15 cellular contexts compared by ENCODE assay signal in the genomic region with DNA sequence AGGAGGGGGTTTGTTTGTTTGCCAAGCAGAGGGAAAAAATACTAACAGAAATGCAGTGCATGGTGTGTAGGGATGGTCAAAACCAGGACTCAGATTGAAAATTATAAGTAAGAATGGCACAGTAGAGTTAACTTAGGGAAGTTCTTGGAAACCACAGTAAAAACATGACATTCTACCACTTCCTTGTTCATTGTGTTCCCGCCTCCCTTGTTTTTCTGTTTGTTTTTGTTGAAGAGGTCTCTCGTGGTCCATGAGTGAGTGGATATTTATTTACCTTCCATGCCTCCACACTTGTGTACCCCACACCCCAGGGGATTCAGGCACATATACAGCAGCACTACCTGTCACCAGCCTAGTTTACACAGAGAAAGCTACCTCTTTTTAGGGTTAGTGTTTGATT.
DNase-seq lines count a peak whose midpoint lies in the region; ATAC-seq, FAIRE-seq and TF ChIP-seq lines count a peak whose summit lies in the region.
"Had no signal": no experiment of that assay in that cellular context is flagged by ENCODE, and none has a peak within 500 bp of the region (broad histone marks: within the 10 kb centered on the region; RNA-seq: fewer than 3 reads in every experiment).

No MANE protein-coding gene starts in this region.

- CTCF ChIA-PET in endothelial cell of umbilical vein (lab: Charles Lee) = interaction anchor here (1.1 to 1.4 kb wide), 2 partner anchors 8 to 83 kb away, joined by 5 to 7 read pairs; no protein-coding TSS in a partner anchor

- H3K4me1 ChIP-seq in endothelial cell of umbilical vein (ENCODE audit: control insufficient read depth, extremely low read depth, insufficient read depth, low read length) (no peaks in the 10 kb centered on the region), tibial nerve (peaks cover 0 to 52% (median 12%) of the 10 kb centered on the region in 4 donors)

- no peak for DNase-seq in activated naive CD4-positive, alpha-beta T cell treated with anti-CD3 and anti-CD28 coated beads, Interleukin-2, amount 50 U/mL, for 16 hours
- DNase-seq in NCI-H774 (lab: John Stamatoyannopoulos, UW) (peak; percentile 37), endothelial cell of umbilical vein (ENCODE audit: low read depth, low spot score) (peak; percentile 32), tibial nerve (ENCODE audit: low spot score in 2 of 2) (no peak), COR-L47 (lab: John Stamatoyannopoulos, UW) (no peak)
- no peak for DNase-seq in activated CD4-positive, alpha-beta T cell treated with anti-CD3 and anti-CD28 coated beads for 48 hours
- DNase-seq: amygdala; dorsolateral prefrontal cortex; NCI-H187 treated with DMSO at 0.1 percent for 48 hours; stimulated activated CD4-positive, alpha-beta T cell treated with anti-CD3 and anti-CD28 coated beads, Interleukin-4, amount 100 ng/mL, for 4 hours; stimulated activated naive CD8-positive, alpha-beta T cell treated with anti-CD3 and anti-CD28 coated beads, Interleukin-15, Interleukin-2, amounts not matched to agents 100 U/mL and 50 U/mL, for 24 hours; T1000 had no signal

- no peaks in the 10 kb centered on the region for H3K9me1 ChIP-seq in endothelial cell of umbilical vein (replicated peaks; ENCODE audit: control insufficient read depth, extremely low read depth, insufficient read depth, low read length)

- POLR2A ChIA-PET in endothelial cell of umbilical vein (lab: Charles Lee) = no interaction called here

- H3K27ac ChIP-seq in endothelial cell of umbilical vein (ENCODE audit: insufficient read depth, low read depth, low read length) = no peak overlapping the region
- peak overlapping the region in 3 of 4 donors; percentile 17 to 58 (median 30) for H3K27ac ChIP-seq in tibial nerve

- no peak overlapping the region for H3K9ac ChIP-seq in endothelial cell of umbilical vein (replicated peaks; ENCODE audit: extremely low read depth, insufficient read depth, low read length)

- peak overlapping the region; percentile 13 for H3K4me3 Mint-ChIP-seq in activated naive CD4-positive, alpha-beta T cell treated with anti-CD3 and anti-CD28 coated beads, Interleukin-2, amount 50 U/mL, for 24 hours

- 7 to 11% methylated on average over 2 of the region's 2 CpGs for WGBS in tibial nerve, 2 donors

- H3K4me3 ChIP-seq in endothelial cell of umbilical vein (replicated peaks in 1 of 3; ENCODE audit: insufficient read depth in 1 of 3, low read depth in 1 of 3, low read length in 3 of 3) (no peak overlapping the region), tibial nerve (no peak overlapping the region)
- H3K4me3 ChIP-seq: dorsolateral prefrontal cortex had no signal

- intact Hi-C loops in endothelial cell of umbilical vein (cut with micrococcal nuclease) = no loop called here

- no peaks in the 10 kb centered on the region for H3K79me2 ChIP-seq in endothelial cell of umbilical vein (ENCODE audit: control insufficient read depth, insufficient read depth, low read length)

- TF ChIP-seq POLR2A in endothelial cell of umbilical vein (IDR thresholded peaks at IDR 0.05; ENCODE audit: low read depth, low read length) = no peak
- TF ChIP-seq POLR2A in tibial nerve (IDR thresholded peaks at IDR 0.05) = no peak

- ATAC-seq in GM21529 (IDR thresholded peaks at IDR 0.05; ENCODE audit: unreplicated experiment) = no peak
- ATAC-seq: Panc1; stimulated activated naive CD8-positive, alpha-beta T cell treated with anti-CD3 and anti-CD28 coated beads, Interleukin-15, Interleukin-2, amounts not matched to agents 100 U/mL and 50 U/mL, for 24 hours had no signal

- peaks cover 0 to 5% of the 10 kb centered on the region in 2 experiments for H3K36me3 ChIP-seq in endothelial cell of umbilical vein (ENCODE audit: control insufficient read depth in 2 of 2, extremely low read depth in 1 of 2, insufficient read depth in 2 of 2, low read length in 2 of 2)
- H3K36me3 ChIP-seq in tibial nerve = peaks cover 0 to 11% (median 0%) of the 10 kb centered on the region in 3 donors

- no peak overlapping the region for H2AFZ ChIP-seq in endothelial cell of umbilical vein (ENCODE audit: low read depth, low read length)

- TF ChIP-seq CTCF in endothelial cell of umbilical vein (IDR thresholded peaks at IDR 0.05; ENCODE audit: extremely low read depth in 1 of 2, insufficient read depth in 1 of 2, low read depth in 1 of 2, low read length in 2 of 2) = no peak
- no peak for TF ChIP-seq CTCF in tibial nerve (IDR thresholded peaks at IDR 0.05)

- H3K27ac Mint-ChIP-seq in activated naive CD4-positive, alpha-beta T cell treated with anti-CD3 and anti-CD28 coated beads, Interleukin-2, amount 50 U/mL, for 24 hours = peak overlapping the region; percentile 88

- no peaks in the 10 kb centered on the region for H3K9me3 Mint-ChIP-seq in activated naive CD4-positive, alpha-beta T cell treated with anti-CD3 and anti-CD28 coated beads, Interleukin-2, amount 50 U/mL, for 24 hours

- H3K27me3 ChIP-seq in endothelial cell of umbilical vein (ENCODE audit: control insufficient read depth in 2 of 2, insufficient read depth in 2 of 2, low read length in 2 of 2) (no peaks in the 10 kb centered on the region), tibial nerve (no peaks in the 10 kb centered on the region)
- H3K27me3 ChIP-seq: dorsolateral prefrontal cortex had no signal

- no peak overlapping the region for H3K4me2 ChIP-seq in endothelial cell of umbilical vein (ENCODE audit: insufficient read depth, low read length)

- no TSS peak for BruUV-seq in endothelial cell of umbilical vein (replicated peaks; lab: Mats Ljungman, UMichigan)

- FAIRE-seq in endothelial cell of umbilical vein (lab: Jason Lieb, UNC) = no peak

- H3K4me1 Mint-ChIP-seq in activated naive CD4-positive, alpha-beta T cell treated with anti-CD3 and anti-CD28 coated beads, Interleukin-2, amount 50 U/mL, for 24 hours = peaks cover 67% of the 10 kb centered on the region

- no peaks in the 10 kb centered on the region for H4K20me1 ChIP-seq in endothelial cell of umbilical vein (replicated peaks; ENCODE audit: control insufficient read depth, extremely low read depth, insufficient read depth, low read length)

- dilution Hi-C loops in endothelial cell of umbilical vein (cut with MboI; ENCODE audit: extremely low pct_ligation_motif_present, low sequenced_read_pairs) = no loop called here

- TF ChIP-seq EP300 in tibial nerve (IDR thresholded peaks at IDR 0.05) = no peak

- H3K27me3 Mint-ChIP-seq in activated naive CD4-positive, alpha-beta T cell treated with anti-CD3 and anti-CD28 coated beads, Interleukin-2, amount 50 U/mL, for 24 hours = no peaks in the 10 kb centered on the region

- no peaks in the 10 kb centered on the region for H3K9me3 ChIP-seq in endothelial cell of umbilical vein (replicated peaks; ENCODE audit: control insufficient read depth, insufficient read depth, low read length)
- H3K9me3 ChIP-seq in tibial nerve = no peaks in the 10 kb centered on the region

- H3K36me3 Mint-ChIP-seq in activated naive CD4-positive, alpha-beta T cell treated with anti-CD3 and anti-CD28 coated beads, Interleukin-2, amount 50 U/mL, for 24 hours = peaks cover 30% of the 10 kb centered on the region

TF ChIP-seq in endothelial cell of umbilical vein, 7 proteins besides CTCF, POLR2A, EP300 and RAD21:
- TF ChIP-seq FOS (IDR thresholded peaks at IDR 0.05; ENCODE audit: borderline replicate concordance, insufficient read depth, low read length) (no peak), MYC (IDR thresholded peaks at IDR 0.05; ENCODE audit: low read depth, low read length) (no peak), MAX (IDR thresholded peaks at IDR 0.05; ENCODE audit: insufficient read depth, insufficient read length) (no peak), POLR2AphosphoS5 (IDR thresholded peaks at IDR 0.05; ENCODE audit: insufficient read depth, low read depth, low read length) (no peak), GATA2 (IDR thresholded peaks at IDR 0.05; ENCODE audit: insufficient read depth, insufficient read length, low read depth, low read length) (no peak), JUN (IDR thresholded peaks at IDR 0.05; ENCODE audit: borderline replicate concordance, insufficient read depth, insufficient read length, low read depth) (no peak)

Comparison
In these comparisons a context has a peak if more than half of its experiments do, and no peak if none do; other contexts are left out.
1. DNase-seq: peak in NCI-H774 (single experiment) and endothelial cell of umbilical vein (single experiment); none in activated naive CD4-positive, alpha-beta T cell treated with anti-CD3 and anti-CD28 coated beads, Interleukin-2, amount 50 U/mL, for 16 hours (single experiment), tibial nerve (0 of 2), COR-L47 (single experiment) and activated CD4-positive, alpha-beta T cell treated with anti-CD3 and anti-CD28 coated beads for 48 hours (single experiment).